In the genomic region with DNA sequence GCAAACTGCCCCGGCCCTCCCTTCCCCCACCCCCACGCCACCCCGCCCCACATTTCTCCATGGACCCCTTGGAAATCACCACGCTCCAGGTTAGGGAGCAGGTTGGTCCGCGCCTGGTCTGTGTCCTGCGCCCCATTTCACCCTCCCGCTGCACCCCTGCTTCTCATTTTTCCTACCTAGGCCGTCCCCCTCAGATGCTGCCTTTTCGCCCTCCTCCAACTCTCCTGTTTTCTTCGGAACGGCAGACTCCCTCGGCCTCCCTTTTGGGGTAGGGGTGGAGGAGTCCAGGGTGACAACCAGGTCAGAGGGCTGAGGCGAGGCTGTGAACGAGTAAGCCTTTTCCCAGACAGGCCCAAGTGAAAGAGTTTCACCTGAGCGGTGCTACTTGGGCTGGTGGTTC, we compare ENCODE assay signal across 10 cellular contexts. TPM values are rescaled to one million over a fixed set of nuclear protein-coding genes. Genes with fewer than 3 reads are reported as not detected.
DNase-seq lines count a peak whose midpoint lies in the region; ATAC-seq, FAIRE-seq and TF ChIP-seq lines count a peak whose summit lies in the region.
"Had no signal": no experiment of that assay in that cellular context is flagged by ENCODE, and none has a peak within 500 bp of the region (broad histone marks: within the 10 kb centered on the region; RNA-seq: fewer than 3 reads in every experiment).

No MANE protein-coding gene starts in this region.

- H3K4me1 Mint-ChIP-seq in H9, result peaks cover 52 to 67% of the 10 kb centered on the region in 2 experiments
- peaks cover 6 to 18% (median 12%) of the 10 kb centered on the region in 7 donors for H3K4me1 Mint-ChIP-seq in naive thymus-derived CD4-positive, alpha-beta T cell

- H3K18ac ChIP-seq in H9 (ENCODE audit: insufficient read length, low read depth, low read length), result no peak overlapping the region

- H3K36me3 ChIP-seq in colonic mucosa, result no peaks in the 10 kb centered on the region
- H3K36me3 ChIP-seq in naive thymus-derived CD4-positive, alpha-beta T cell (ENCODE audit: control insufficient read depth in 2 of 3, insufficient read depth in 3 of 3, low read length in 3 of 3), result no peaks in the 10 kb centered on the region
- no peaks in the 10 kb centered on the region for H3K36me3 ChIP-seq in aorta (ENCODE audit: control insufficient read depth in 1 of 2, insufficient read depth in 2 of 2, low read length in 1 of 2)

- H3K9ac ChIP-seq in H9 (ENCODE audit: extremely low read depth, insufficient read length, low read length) (no peak overlapping the region), colonic mucosa (ENCODE audit: low read depth in 2 of 2, low read length in 2 of 2) (no peak overlapping the region)

- CTCF ChIA-PET in A549 (lab: Yijun Ruan, JAX), result interaction anchor here (2.4 kb wide), 1 partner anchor 17 kb away, joined by 13 read pairs; no protein-coding TSS in a partner anchor
- CTCF ChIA-PET in naive thymus-derived CD4-positive, alpha-beta T cell (lab: Charles Lee), result no interaction called here

- no peak overlapping the region for H3K56ac ChIP-seq in H9 (ENCODE audit: insufficient read length, low read depth, low read length)

- no peak for FAIRE-seq in A549 (lab: Jason Lieb, UNC)
- FAIRE-seq: GM12878 had no signal

- H3K4me3 Mint-ChIP-seq in H9, result peak overlapping the region; percentile 61 to 82
- H3K4me3 Mint-ChIP-seq in naive thymus-derived CD4-positive, alpha-beta T cell, result peak overlapping the region; percentile 24 to 80 (median 61)

- H4K5ac ChIP-seq in H9 (ENCODE audit: insufficient read length, low read depth, low read length), result no peak overlapping the region

- ATAC-seq in A549 (no peak), aorta (ENCODE audit: low FRiP score) (no peak), HG03520 (IDR thresholded peaks at IDR 0.05; ENCODE audit: unreplicated experiment) (no peak), HG02763 (IDR thresholded peaks at IDR 0.05; ENCODE audit: unreplicated experiment) (no peak)
- ATAC-seq in naive thymus-derived CD4-positive, alpha-beta T cell, result no peak
- ATAC-seq: GM12878 had no signal

- no peak overlapping the region for H2BK120ac ChIP-seq in H9 (ENCODE audit: low read depth, low read length, poor library complexity, severe bottlenecking)

- no peaks in the 10 kb centered on the region for H4K20me1 ChIP-seq in H9 (ENCODE audit: control insufficient read depth, insufficient read depth, insufficient read length)

- no peak overlapping the region for H2AK5ac ChIP-seq in H9 (ENCODE audit: insufficient read length, low read length)

- H4K91ac ChIP-seq in H9 (ENCODE audit: insufficient read length, low read depth, low read length), result no peak overlapping the region

- no peak for TF ChIP-seq EP300 in A549 (IDR thresholded peaks at IDR 0.05)

- H3K27me3 ChIP-seq in H9 (ENCODE audit: insufficient read depth, low read length), result peaks cover 68% of the 10 kb centered on the region
- H3K27me3 ChIP-seq in colonic mucosa, result peaks cover 54% of the 10 kb centered on the region
- H3K27me3 ChIP-seq in naive thymus-derived CD4-positive, alpha-beta T cell (ENCODE audit: control insufficient read depth in 2 of 2, insufficient read depth in 2 of 2, low read length in 2 of 2), result peaks cover 6 to 16% of the 10 kb centered on the region in 2 donors
- peaks cover 0 to 2% of the 10 kb centered on the region in 2 donors for H3K27me3 ChIP-seq in aorta (ENCODE audit: control insufficient read depth in 1 of 2, insufficient read depth in 2 of 2, low read length in 1 of 2)

- no peak overlapping the region for H2BK20ac ChIP-seq in H9 (ENCODE audit: low read depth, low read length, poor library complexity, severe bottlenecking)

- no peak for TF ChIP-seq POLR2A in A549 (IDR thresholded peaks at IDR 0.05; ENCODE audit: low read length)

- TF ChIP-seq RAD21 in A549 (conservative IDR thresholded peaks at IDR 0.05 in 1 of 2, IDR thresholded peaks at IDR 0.05 in 1 of 2), result no peak

- no peak overlapping the region for H3T11ph ChIP-seq in H9 (ENCODE audit: low read length)

- no peaks in the 10 kb centered on the region; a peak in 1 of 5 replicates for H3K9me3 Mint-ChIP-seq in H9
- H3K9me3 Mint-ChIP-seq in naive thymus-derived CD4-positive, alpha-beta T cell, result no peaks in the 10 kb centered on the region

- H2AFZ ChIP-seq in H9 (ENCODE audit: low read length), result no peak overlapping the region
- H2AFZ ChIP-seq: PC-9 had no signal

- TF ChIP-seq CTCF in A549 (IDR thresholded peaks at IDR 0.05) (no peak), H9 (conservative IDR thresholded peaks at IDR 0.05) (no peak), colonic mucosa (IDR thresholded peaks at IDR 0.05) (no peak)

- H2BK15ac ChIP-seq in H9 (ENCODE audit: low read depth, low read length), result no peak overlapping the region

- H3K14ac ChIP-seq in H9 (ENCODE audit: insufficient read depth, low read length), result no peak overlapping the region

- H3K9me3 ChIP-seq in A549 (no peaks in the 10 kb centered on the region), H9 (ENCODE audit: control insufficient read depth, low read depth, low read length) (no peaks in the 10 kb centered on the region), colonic mucosa (no peaks in the 10 kb centered on the region), aorta (ENCODE audit: control insufficient read depth, low read length) (no peaks in the 10 kb centered on the region)
- no peaks in the 10 kb centered on the region for H3K9me3 ChIP-seq in naive thymus-derived CD4-positive, alpha-beta T cell (ENCODE audit: control insufficient read depth in 2 of 3, low read length in 3 of 3)

- peaks cover 30% of the 10 kb centered on the region for H3K23me2 ChIP-seq in H9 (ENCODE audit: insufficient read length, low read depth, low read length, poor library complexity, severe bottlenecking)

- H2BK12ac ChIP-seq in H9 (ENCODE audit: insufficient read length, low read depth, low read length), result no peak overlapping the region

- H3K4me3 ChIP-seq in A549, result peak overlapping the region; percentile 45
- peak overlapping the region; percentile 41 for H3K4me3 ChIP-seq in colonic mucosa
- H3K4me3 ChIP-seq in naive thymus-derived CD4-positive, alpha-beta T cell (ENCODE audit: low read length), result no peak overlapping the region
- no peak overlapping the region for H3K4me3 ChIP-seq in aorta (ENCODE audit: low read length in 2 of 2)
- H3K4me3 ChIP-seq: GM12878, PC-9 had no signal

- POLR2A ChIA-PET in A549 (lab: Yijun Ruan, JAX), result no interaction called here
- POLR2A ChIA-PET in naive thymus-derived CD4-positive, alpha-beta T cell (lab: Charles Lee), result no interaction called here

- H3K36me3 Mint-ChIP-seq in H9 (ENCODE audit: insufficient read depth in 1 of 3, low read depth in 3 of 3), result no peaks in the 10 kb centered on the region; a peak in 1 of 7 replicates
- no peaks in the 10 kb centered on the region for H3K36me3 Mint-ChIP-seq in naive thymus-derived CD4-positive, alpha-beta T cell

- H3K23ac ChIP-seq in H9 (ENCODE audit: insufficient read length, low read depth, low read length), result no peak overlapping the region

- H3K27ac ChIP-seq in A549 (peak overlapping the region in 1 of 2 experiments; percentile 87; a peak in 4 of 6 replicates), H9 (ENCODE audit: insufficient read length, low read depth, low read length) (no peak overlapping the region), colonic mucosa (no peak overlapping the region), aorta (ENCODE audit: low read depth in 1 of 2, low read length in 2 of 2) (no peak overlapping the region)
- no peak overlapping the region for H3K27ac ChIP-seq in naive thymus-derived CD4-positive, alpha-beta T cell (ENCODE audit: low read depth, low read length)
- H3K27ac ChIP-seq: PC-9 had no signal

- no peaks in the 10 kb centered on the region for H3K79me2 ChIP-seq in H9 (ENCODE audit: insufficient read depth, low read length)

- H3K27me3 Mint-ChIP-seq in H9 (ENCODE audit: low read depth), result peaks cover 94% of the 10 kb centered on the region
- peaks cover 57 to 94% (median 66%) of the 10 kb centered on the region in 5 donors for H3K27me3 Mint-ChIP-seq in naive thymus-derived CD4-positive, alpha-beta T cell

- no peak overlapping the region for H2BK5ac ChIP-seq in H9 (ENCODE audit: insufficient read length, low read length)

- H3K27ac Mint-ChIP-seq in H9, result no peak overlapping the region
- no peak overlapping the region for H3K27ac Mint-ChIP-seq in naive thymus-derived CD4-positive, alpha-beta T cell

- H3K4me1 ChIP-seq in A549 (no peaks in the 10 kb centered on the region; the same call in 2 of the 3 replicates), H9 (ENCODE audit: insufficient read depth, low read length) (peaks cover 15% of the 10 kb centered on the region), colonic mucosa (peaks cover 6% of the 10 kb centered on the region), aorta (ENCODE audit: control insufficient read depth in 1 of 2, insufficient read depth in 2 of 2, low read length in 2 of 2) (no peaks in the 10 kb centered on the region)
- peaks cover 0 to 3% of the 10 kb centered on the region in 2 donors for H3K4me1 ChIP-seq in naive thymus-derived CD4-positive, alpha-beta T cell (ENCODE audit: control insufficient read depth in 2 of 2, insufficient read depth in 2 of 2, low read length in 2 of 2)

- WGBS in A549 (ENCODE audit: missing lambda C conversion rate), result 83% methylated on average over 12 of the region's 16 CpGs
- WGBS in H9 (ENCODE audit: extremely low coverage, insufficient read length, low lambda C conversion rate), result no CpG with 5 or more reads among the region's 16 CpGs
- 17 to 23% methylated on average over 16 of the region's 16 CpGs for WGBS in aorta, 2 donors

- no peak overlapping the region for H4K8ac ChIP-seq in H9 (replicated peaks; ENCODE audit: insufficient read length, low read depth, low read length)

- H3K4ac ChIP-seq in H9 (ENCODE audit: low read depth, low read length), result no peak overlapping the region

- H3K4me2 ChIP-seq in A549 (peak overlapping the region; percentile 96), H9 (ENCODE audit: insufficient read depth, insufficient read length, low read length) (peak overlapping the region; percentile 85)
- H3K4me2 ChIP-seq: PC-9 had no signal

- DNase-seq in A549 (ENCODE audit: low read depth in 1 of 2, low spot score in 1 of 2), result no peak
- peak; percentile 37 for DNase-seq in H9
- DNase-seq in colonic mucosa, result no peak
- no peak for DNase-seq in naive thymus-derived CD4-positive, alpha-beta T cell
- DNase-seq in aorta, result no peak
- no peak for DNase-seq in pons (ENCODE audit: low spot score)

- intact Hi-C loops in colonic mucosa (cut with DNase I), result no loop called here
- intact Hi-C loops in naive thymus-derived CD4-positive, alpha-beta T cell (cut with micrococcal nuclease), result no loop called here
- intact Hi-C loops in aorta (cut with DNase I), result no loop called here

- no peaks in the 10 kb centered on the region for H3K79me1 ChIP-seq in H9 (ENCODE audit: insufficient read depth, low read depth, low read length, poor library complexity, severe bottlenecking)

RNA-seq across cellular contexts. Expression of a gene that starts 0.9 kb away (rescaled TPM):
- polyA plus RNA-seq in A549 (2011; rRNA removed) (0.04 and 0.12 TPM in 2 replicates), A549 (2017; fragmentation: RNase III; extraction: RNeasy Plus Mini Kit Qiagen cat#74134 plus additional on column Dnase treatment) (0.03 to 0.04 TPM in 2 of 3 replicates, not detected in the other), aorta (under 1 TPM; 0.05 to 0.25 TPM)
- 0.01 TPM in 2 replicates for polyA plus RNA-seq in A549 (2012; cell fraction: cytosol; rRNA removed)
- 0.01 and 0.02 TPM in 2 replicates for polyA plus RNA-seq in A549 (2012; cell fraction: nucleus; rRNA removed)
- 0.10 TPM in 1 of 2 replicates, not detected in the other for polyA minus RNA-seq in A549 (2011; rRNA and poly(A)+ RNA removed)
- total RNA-seq in H9 (2021) (1.6 and 1.9 TPM in 2 replicates), colonic mucosa (1 to 10 TPM in 1 of 2 donors, under 1 TPM in 1; 0.59 to 1.5 TPM), aorta (10 to 100 TPM in 1 of 2 donors, 1 to 10 TPM in 1; 2.2 to 11.8 TPM)
- under 1 TPM in 1 of 5 experiments, not detected in 4; 0.19 TPM for total RNA-seq in naive thymus-derived CD4-positive, alpha-beta T cell
- polyA plus RNA-seq in naive thymus-derived CD4-positive, alpha-beta T cell, result not detected
- total RNA-seq: GM12878, PC-9 had no signal

RNA-seq across cellular contexts. Expression of a gene that starts 22.9 kb away (rescaled TPM):
- polyA plus RNA-seq in A549 (2011; rRNA removed) (not detected in 2 replicates), A549 (2017; fragmentation: RNase III; extraction: RNeasy Plus Mini Kit Qiagen cat#74134 plus additional on column Dnase treatment) (not detected in 3 replicates), aorta (not detected)
- not detected in 2 replicates for polyA plus RNA-seq in A549 (2012; cell fraction: cytosol; rRNA removed)
- not detected in 2 replicates for polyA plus RNA-seq in A549 (2012; cell fraction: nucleus; rRNA removed)
- polyA minus RNA-seq in A549 (2011; rRNA and poly(A)+ RNA removed), result not detected in 2 replicates
- total RNA-seq in H9 (2021) (not detected in 2 replicates), colonic mucosa (under 1 TPM; 0.12 to 0.45 TPM), aorta (under 1 TPM in 1 of 2 donors, not detected in 1; 0.78 TPM)
- not detected for total RNA-seq in naive thymus-derived CD4-positive, alpha-beta T cell
- not detected for polyA plus RNA-seq in naive thymus-derived CD4-positive, alpha-beta T cell
- total RNA-seq: GM12878, PC-9 had no signal

Comparison
In these comparisons a context has a peak if more than half of its experiments do, and no peak if none do; other contexts are left out.
1. H3K4me3 ChIP-seq: peak in A549 (single experiment) and colonic mucosa (single experiment); none in naive thymus-derived CD4-positive, alpha-beta T cell (single experiment) and aorta (0 of 2).